In the genomic region with DNA sequence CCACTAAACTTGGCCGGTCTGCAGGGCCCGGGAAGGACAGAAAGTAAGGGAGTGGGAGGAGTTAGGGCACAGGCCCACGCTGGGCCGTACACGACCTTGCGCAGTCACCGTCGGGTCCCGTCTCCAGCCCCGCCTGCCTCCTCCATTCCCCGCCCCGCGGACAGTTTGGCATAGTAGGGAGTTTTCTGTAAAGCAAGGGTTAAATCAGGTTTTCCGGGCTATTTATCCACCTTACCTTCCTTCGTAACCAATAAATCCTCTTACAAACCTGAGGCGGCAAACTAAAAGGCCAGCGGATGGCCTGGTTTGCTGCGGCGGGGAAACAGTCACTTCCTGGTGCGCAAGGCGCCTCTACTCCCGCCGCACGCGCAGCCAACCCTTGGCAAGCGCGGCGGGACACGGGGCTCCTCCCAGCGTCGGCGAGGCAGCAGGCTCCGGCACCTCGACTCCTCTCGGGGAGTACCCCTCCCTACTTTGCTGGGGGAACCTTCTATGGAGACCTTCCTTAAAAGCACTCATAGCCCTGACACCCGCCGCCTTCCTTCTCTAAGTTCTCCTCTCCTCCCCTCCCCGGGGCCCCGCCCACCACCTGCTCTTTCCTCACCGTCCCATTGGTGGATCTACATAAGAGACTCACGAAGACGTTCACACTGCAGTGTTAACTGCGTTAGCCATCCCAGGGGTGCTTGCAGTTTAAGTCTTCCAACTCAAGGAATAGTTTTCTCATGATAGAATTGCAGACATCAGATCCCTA, we compare ENCODE assay signal across 8 cellular contexts. TPM values are rescaled to one million over a fixed set of nuclear protein-coding genes. Genes with fewer than 3 reads are reported as not detected.
A peak's percentile ranks its signal among the peaks of the same experiment; 100 is the strongest.
DNase-seq lines count a peak whose midpoint lies in the region; ATAC-seq and TF ChIP-seq lines count a peak whose summit lies in the region.

A gene with protein sequence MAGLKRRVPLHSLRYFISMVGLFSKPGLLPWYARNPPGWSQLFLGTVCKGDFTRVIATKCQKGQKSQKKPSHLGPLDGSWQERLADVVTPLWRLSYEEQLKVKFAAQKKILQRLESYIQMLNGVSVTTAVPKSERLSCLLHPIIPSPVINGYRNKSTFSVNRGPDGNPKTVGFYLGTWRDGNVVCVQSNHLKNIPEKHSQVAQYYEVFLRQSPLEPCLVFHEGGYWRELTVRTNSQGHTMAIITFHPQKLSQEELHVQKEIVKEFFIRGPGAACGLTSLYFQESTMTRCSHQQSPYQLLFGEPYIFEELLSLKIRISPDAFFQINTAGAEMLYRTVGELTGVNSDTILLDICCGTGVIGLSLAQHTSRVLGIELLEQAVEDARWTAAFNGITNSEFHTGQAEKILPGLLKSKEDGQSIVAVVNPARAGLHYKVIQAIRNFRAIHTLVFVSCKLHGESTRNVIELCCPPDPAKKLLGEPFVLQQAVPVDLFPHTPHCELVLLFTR (minus strand): TSS at position 563 of the 754 bp plus-strand sequence. CDS start 9,822 bp downstream, outside the sequence.

- peaks cover 16% of the 10 kb centered on the region for H3K79me2 ChIP-seq in PC-3 (ENCODE audit: low read length)

- TSS peak; percentile 76 for BruUV-seq in PC-3 (replicated peaks; lab: Mats Ljungman, UMichigan)

- CTCF ChIA-PET in PC-3 (lab: Charles Lee), result no interaction called here

- peak within 1 kb of the TSS; percentile 93 for H3K4me2 ChIP-seq in PC-3 (ENCODE audit: low read length)

- TF ChIP-seq CTCF in PC-3 (conservative IDR thresholded peaks at IDR 0.05; ENCODE audit: low read depth, low read length), result no peak

- peak within 1 kb of the TSS; percentile 79 for H3K9ac ChIP-seq in HUES64 (ENCODE audit: low read depth, low read length)
- peak within 1 kb of the TSS; percentile 75 for H3K9ac ChIP-seq in PC-3 (ENCODE audit: low read length)

- H3K36me3 ChIP-seq in HUES64 (ENCODE audit: insufficient read depth, low read length) (0 out of 2 replicates have a peak, but pooled peaks cover 2% of the 10 kb centered on the region), PC-3 (ENCODE audit: low read depth, low read length) (no peaks in the 10 kb centered on the region), esophagus (ENCODE audit: control insufficient read depth in 2 of 2, insufficient read depth in 2 of 2, low read length in 1 of 2) (no peaks in the 10 kb centered on the region), muscle layer of duodenum (ENCODE audit: control insufficient read depth in 1 of 2, insufficient read depth in 2 of 2, low read length in 2 of 2) (no peaks in the 10 kb centered on the region)

- H3K27me3 ChIP-seq in HUES64 (ENCODE audit: insufficient read depth, low read length), result no peaks in the 10 kb centered on the region
- H3K27me3 ChIP-seq in PC-3 (ENCODE audit: low read length), result no peaks in the 10 kb centered on the region
- no peaks in the 10 kb centered on the region for H3K27me3 ChIP-seq in esophagus (ENCODE audit: control insufficient read depth in 1 of 2, insufficient read depth in 2 of 2, low read length in 2 of 2)
- no peaks in the 10 kb centered on the region for H3K27me3 ChIP-seq in muscle layer of duodenum (ENCODE audit: low read depth, low read length)

- no peaks in the 10 kb centered on the region for H3K9me3 ChIP-seq in HUES64 (ENCODE audit: insufficient read depth, low read depth, low read length)
- no peaks in the 10 kb centered on the region for H3K9me3 ChIP-seq in PC-3 (ENCODE audit: low read length)
- H3K9me3 ChIP-seq in esophagus (ENCODE audit: control insufficient read depth in 2 of 2, insufficient read depth in 1 of 2, low read depth in 1 of 2, low read length in 1 of 2), result no peaks in the 10 kb centered on the region
- H3K9me3 ChIP-seq in muscle layer of duodenum (ENCODE audit: control insufficient read depth in 1 of 2, low read length in 2 of 2), result no peaks in the 10 kb centered on the region

- H3K4me1 ChIP-seq in HUES64 (ENCODE audit: insufficient read depth, low read length), result no peaks in the 10 kb centered on the region
- H3K4me1 ChIP-seq in PC-3 (ENCODE audit: insufficient read depth, low read length), result peaks cover 6% of the 10 kb centered on the region; the same call in 1 of the 2 replicates
- H3K4me1 ChIP-seq in esophagus (ENCODE audit: control insufficient read depth in 2 of 2, insufficient read depth in 2 of 2, low read length in 1 of 2), result no peaks in the 10 kb centered on the region
- H3K4me1 ChIP-seq in muscle layer of duodenum (ENCODE audit: control insufficient read depth in 1 of 2, insufficient read depth in 2 of 2, low read length in 2 of 2), result no peaks in the 10 kb centered on the region

- peak; percentile 84 for DNase-seq in DMS114 treated with DMSO at 0.1 percent for 48 hours (lab: John Stamatoyannopoulos, UW; ENCODE audit: unreplicated experiment)
- DNase-seq in PC-3, result peak; percentile 75
- peak; percentile 64 for DNase-seq in activated T-cell treated with anti-CD3 and anti-CD28 coated beads for 48 hours (ENCODE audit: low read depth)
- DNase-seq in stimulated activated CD8-positive, alpha-beta memory T cell treated with anti-CD3 and anti-CD28 coated beads, Interleukin-7, amount 100 ng/mL, for 24 hours (ENCODE audit: low read depth), result peak; percentile 47

- POLR2A ChIA-PET in PC-3 (lab: Charles Lee; ENCODE audit: unreplicated experiment), result no interaction called here

- H3F3A ChIP-seq in PC-3 (ENCODE audit: low read length, unreplicated experiment), result no peaks in the 10 kb centered on the region

- intact Hi-C loops in PC-3 (cut with micrococcal nuclease), result loop anchor here (2.0 kb wide), 1 partner anchor 47 kb away; a partner anchor contains a TSS

- H3K4me3 ChIP-seq in HUES64 (ENCODE audit: low read length), result peak within 1 kb of the TSS; percentile 92
- H3K4me3 ChIP-seq in PC-3 (ENCODE audit: low read length), result peak within 1 kb of the TSS; percentile 77
- peak within 1 kb of the TSS; percentile 58 to 67 for H3K4me3 ChIP-seq in esophagus (ENCODE audit: low read depth in 1 of 2, low read length in 2 of 2)
- peak within 1 kb of the TSS; percentile 71 to 79 for H3K4me3 ChIP-seq in muscle layer of duodenum (ENCODE audit: low read depth in 1 of 2, low read length in 2 of 2)

- ATAC-seq in GM21515 (IDR thresholded peaks at IDR 0.05; ENCODE audit: unreplicated experiment) (peak; percentile 96), PC-3 (peak; percentile 95)

- 0% methylated on average over 35 of the region's 43 CpGs for WGBS in HUES64
- WGBS in esophagus, 2 donors, result 0 to 18% methylated on average over 24 to 43 of the region's 43 CpGs

- no peaks in the 10 kb centered on the region for H4K20me1 ChIP-seq in PC-3 (ENCODE audit: low read length)

- H3K9me2 ChIP-seq in PC-3 (replicated peaks; ENCODE audit: low read length), result no peaks in the 10 kb centered on the region

- peak within 1 kb of the TSS; percentile 87 for H3K27ac ChIP-seq in HUES64 (ENCODE audit: low read depth, low read length)
- H3K27ac ChIP-seq in PC-3 (ENCODE audit: low read length), result peak within 1 kb of the TSS; percentile 75
- peak within 1 kb of the TSS; percentile 80 to 94 for H3K27ac ChIP-seq in esophagus (ENCODE audit: low read depth in 2 of 2, low read length in 1 of 2)
- H3K27ac ChIP-seq in muscle layer of duodenum (ENCODE audit: low read length), result peak within 1 kb of the TSS; percentile 87

- H2AFZ ChIP-seq in PC-3 (ENCODE audit: low read length), result peak within 1 kb of the TSS; percentile 83

RNA-seq across cellular contexts. Expression of the gene that starts here (rescaled TPM):
- 9.8 TPM for polyA plus RNA-seq in HUES64 (2013, experiment 1 of 2)
- 11.3 TPM for polyA plus RNA-seq in HUES64 (2013, experiment 2 of 2)
- 22.7 and 23.4 TPM in 2 replicates for total RNA-seq in PC-3 (2014; rRNA removed)
- 10 to 100 TPM in 1 of 2 donors, 1 to 10 TPM in 1; 7.4 to 11.1 TPM for polyA plus RNA-seq in esophagus

Comparison
In these comparisons a context has a peak if more than half of its experiments do, and no peak if none do; other contexts are left out.
1. Peak in every context shown above with its lines: DNase-seq, ATAC-seq, H3K4me3 ChIP-seq and H3K27ac ChIP-seq.